Comparison of ENCODE assay signal across 22 cellular contexts in the genomic region with DNA sequence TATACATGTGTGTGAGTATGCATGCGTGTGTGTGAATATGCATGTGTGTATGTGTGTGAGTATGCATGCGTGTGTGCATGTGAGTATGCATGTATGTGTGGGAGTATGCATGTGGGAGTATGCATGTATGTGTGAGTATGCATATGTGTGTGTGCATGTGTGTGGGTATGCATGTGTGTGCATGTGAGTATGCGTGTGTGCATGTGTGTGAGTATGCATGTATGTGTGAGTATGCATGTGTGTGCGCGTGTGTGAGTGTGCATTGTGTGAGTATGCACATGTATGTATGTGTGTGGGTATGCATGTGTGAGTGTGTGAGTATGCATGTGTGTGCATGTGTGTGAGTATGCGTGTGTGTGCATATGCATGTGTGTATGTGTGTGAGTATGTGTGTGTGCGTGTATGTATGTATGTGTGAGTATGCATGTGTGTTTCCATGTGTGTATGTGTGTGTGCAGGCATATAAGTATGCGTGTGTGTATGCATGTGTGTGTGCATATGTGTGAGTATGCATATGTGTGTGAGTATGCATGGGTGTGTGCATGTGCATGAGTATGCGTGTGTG.
"Had no signal": no experiment of that assay in that cellular context is flagged by ENCODE, and none has a peak within 500 bp of the region (broad histone marks: within the 10 kb centered on the region; RNA-seq: fewer than 3 reads in every experiment).

No MANE protein-coding gene starts in this region.

- FAIRE-seq: endothelial cell of umbilical vein had no signal

- H3K36me3 ChIP-seq: adrenal gland, ascending aorta, esophagus muscularis mucosa, gastroesophageal sphincter, left ventricle myocardium inferior, stomach, transverse colon, vagina had no signal

- H3K36me3 Mint-ChIP-seq: activated naive CD4-positive, alpha-beta T cell treated with anti-CD3 and anti-CD28 coated beads, Interleukin-2, amount 50 U/mL, for 24 hours had no signal

- H3K4me3 Mint-ChIP-seq: activated CD8-positive, alpha-beta T cell treated with anti-CD3 and anti-CD28 coated beads for 36 hours; activated naive CD4-positive, alpha-beta T cell treated with anti-CD3 and anti-CD28 coated beads, Interleukin-2, amount 50 U/mL, for 24 hours; nephron progenitor cell; T-helper 1 cell treated with Interleukin-12 subunit alpha and Interleukin-12 subunit beta and Interleukin-4 antibody, amounts not matched to agents 30 μg/mL and 1 μg/mL, for 36 hours had no signal

- H3K9me3 Mint-ChIP-seq: activated naive CD4-positive, alpha-beta T cell treated with anti-CD3 and anti-CD28 coated beads, Interleukin-2, amount 50 U/mL, for 24 hours; nephron progenitor cell had no signal

- DNase-seq: activated CD4-positive, alpha-beta T cell treated with anti-CD3 and anti-CD28 coated beads for 48 hours; activated CD4-positive, CD25-positive, alpha-beta regulatory T cell; activated CD8-positive, alpha-beta T cell treated with anti-CD3 and anti-CD28 coated beads for 36 hours; activated gamma-delta T cell treated with Interleukin-2 at 50 U/mL for 16 hours; activated T-cell treated with anti-CD3 and anti-CD28 coated beads, Interleukin-2, amount 50 U/mL, for 1 hour; adrenal gland; central memory CD4-positive, alpha-beta T cell; effector memory CD4-positive, alpha-beta T cell; head of caudate nucleus; hypothalamus; left ventricle myocardium inferior; nephron progenitor cell; stomach; transverse colon had no signal

- H3K27me3 Mint-ChIP-seq: activated CD8-positive, alpha-beta T cell treated with anti-CD3 and anti-CD28 coated beads for 36 hours; activated naive CD4-positive, alpha-beta T cell treated with anti-CD3 and anti-CD28 coated beads, Interleukin-2, amount 50 U/mL, for 24 hours had no signal

- H3K4me1 Mint-ChIP-seq: activated naive CD4-positive, alpha-beta T cell treated with anti-CD3 and anti-CD28 coated beads, Interleukin-2, amount 50 U/mL, for 24 hours had no signal

- H3K4me1 ChIP-seq: left ventricle myocardium inferior had no signal

- H3K27me3 ChIP-seq: adrenal gland, ascending aorta, esophagus muscularis mucosa, gastroesophageal sphincter, stomach, transverse colon, vagina had no signal

- ATAC-seq: activated CD8-positive, alpha-beta T cell treated with anti-CD3 and anti-CD28 coated beads for 36 hours; gastroesophageal sphincter had no signal

- H3K27ac Mint-ChIP-seq: activated CD8-positive, alpha-beta T cell treated with anti-CD3 and anti-CD28 coated beads for 36 hours; activated naive CD4-positive, alpha-beta T cell treated with anti-CD3 and anti-CD28 coated beads, Interleukin-2, amount 50 U/mL, for 24 hours; nephron progenitor cell; progenitor cell of endocrine pancreas; T-helper 1 cell treated with Interleukin-12 subunit alpha and Interleukin-12 subunit beta and Interleukin-4 antibody, amounts not matched to agents 30 μg/mL and 1 μg/mL, for 36 hours had no signal

- H3K9me3 ChIP-seq: adrenal gland, ascending aorta, esophagus muscularis mucosa, gastroesophageal sphincter, left ventricle myocardium inferior, stomach, transverse colon, vagina had no signal

- H3K4me3 ChIP-seq: adrenal gland, ascending aorta, esophagus muscularis mucosa, gastroesophageal sphincter, left ventricle myocardium inferior, stomach, transverse colon, vagina had no signal

- H3K27ac ChIP-seq: adrenal gland, esophagus muscularis mucosa, gastroesophageal sphincter, left ventricle myocardium inferior, stomach, transverse colon, vagina had no signal
